In genomic region chr1:85202864-85203255, GRCh38 we compare ENCODE assay signal across 1 cellular context.
TF ChIP-seq lines count a peak whose summit lies in the region.

No MANE protein-coding gene starts in this region.

TF ChIP-seq in IMR-90, 13 proteins besides CTCF, POLR2A, EP300 and RAD21:
- no peak for TF ChIP-seq ELK1 (IDR thresholded peaks at IDR 0.05; ENCODE audit: borderline replicate concordance, low read depth, low read length)
- TF ChIP-seq CHD1 (IDR thresholded peaks at IDR 0.05; ENCODE audit: low read depth, low read length), result no peak
- TF ChIP-seq MAFK (IDR thresholded peaks at IDR 0.05; ENCODE audit: low read depth, low read length), result no peak
- no peak for TF ChIP-seq CEBPB (IDR thresholded peaks at IDR 0.05; ENCODE audit: low read depth, low read length)
- no peak for TF ChIP-seq FOS (IDR thresholded peaks at IDR 0.05; ENCODE audit: low read depth, low read length)
- no peak for TF ChIP-seq NFE2L2 (IDR thresholded peaks at IDR 0.05; ENCODE audit: low read depth, low read length)
- TF ChIP-seq RCOR1 (IDR thresholded peaks at IDR 0.05; ENCODE audit: insufficient replicate concordance, low read length), result no peak
- TF ChIP-seq RFX5 (IDR thresholded peaks at IDR 0.05; ENCODE audit: low read depth, low read length), result no peak
- no peak for TF ChIP-seq MXI1 (IDR thresholded peaks at IDR 0.05; ENCODE audit: borderline replicate concordance, low read depth, low read length)
- TF ChIP-seq SMC3 (IDR thresholded peaks at IDR 0.05; ENCODE audit: low read depth, low read length), result no peak
- no peak for TF ChIP-seq BHLHE40 (IDR thresholded peaks at IDR 0.05; ENCODE audit: low read depth, low read length)
- no peak for TF ChIP-seq MAZ (IDR thresholded peaks at IDR 0.05; ENCODE audit: borderline replicate concordance, low read depth, low read length)
- TF ChIP-seq USF2 (IDR thresholded peaks at IDR 0.05; ENCODE audit: low read depth, low read length), result no peak
TF ChIP-seq in IMR-90: peak in this region for 0.
